Comparison of ENCODE assay signal across 8 cellular contexts in the genomic region with DNA sequence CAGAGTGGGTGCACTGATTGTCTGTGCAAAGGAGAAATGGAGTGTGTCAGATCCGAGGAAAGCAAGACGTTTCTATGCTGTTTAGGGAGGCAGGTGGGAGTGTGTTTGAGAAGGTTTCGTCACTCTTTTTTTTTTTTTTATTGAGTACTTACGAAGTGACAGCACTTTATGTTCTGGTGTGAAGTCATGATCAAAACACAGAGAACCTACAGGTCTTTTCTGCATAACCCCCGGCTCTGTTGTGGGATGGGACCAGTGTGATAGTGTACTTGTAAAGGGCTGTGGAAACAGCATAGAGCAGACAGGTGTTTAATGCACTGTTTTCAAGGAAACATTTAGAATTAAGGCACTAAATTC. TPM values are rescaled to one million over a fixed set of nuclear protein-coding genes. Genes with fewer than 3 reads are reported as not detected.
DNase-seq lines count a peak whose midpoint lies in the region; ATAC-seq and TF ChIP-seq lines count a peak whose summit lies in the region.

No MANE protein-coding gene starts in this region.

- H3K9me3 ChIP-seq in NT2/D1 (ENCODE audit: insufficient read depth, low read length) (no peaks in the 10 kb centered on the region), ectodermal cell (ENCODE audit: control insufficient read depth, low read length) (no peaks in the 10 kb centered on the region)

- no peaks in the 10 kb centered on the region for H3K9me3 Mint-ChIP-seq in naive thymus-derived CD8-positive, alpha-beta T cell

- peak; percentile 30 to 66 for ATAC-seq in naive thymus-derived CD8-positive, alpha-beta T cell
- ATAC-seq in HG03520 (IDR thresholded peaks at IDR 0.05; ENCODE audit: unreplicated experiment): no peak

- H3K4me1 ChIP-seq in NT2/D1 (ENCODE audit: insufficient read depth, insufficient read length): no peaks in the 10 kb centered on the region
- no peaks in the 10 kb centered on the region for H3K4me1 ChIP-seq in ectodermal cell (ENCODE audit: control insufficient read depth, insufficient read depth, low read length)

- H3K4me3 Mint-ChIP-seq in naive thymus-derived CD8-positive, alpha-beta T cell: peak overlapping the region; percentile 83 to 100 (median 96)

- WGBS in ectodermal cell, 2 experiments: 23 to 25% methylated on average over 5 of the region's 5 CpGs

- peak overlapping the region; percentile 92 to 100 (median 99) for H3K27ac Mint-ChIP-seq in naive thymus-derived CD8-positive, alpha-beta T cell

- DNase-seq in NT2/D1 (ENCODE audit: low read depth, low spot score) (no peak), T1000 (lab: John Stamatoyannopoulos, UW) (no peak), HuH-7.5 (ENCODE audit: low spot score) (no peak), H4 (ENCODE audit: low spot score) (no peak)
- DNase-seq in naive thymus-derived CD8-positive, alpha-beta T cell: peak in 6 of 10 donors; percentile 5 to 63 (median 55)

- H3K27me3 Mint-ChIP-seq in naive thymus-derived CD8-positive, alpha-beta T cell: no peaks in the 10 kb centered on the region

- peak overlapping the region; percentile 90 for H3K9ac ChIP-seq in NT2/D1 (ENCODE audit: insufficient read length, low read depth)

- POLR2A ChIA-PET in naive thymus-derived CD8-positive, alpha-beta T cell (lab: Charles Lee): interaction anchor here (0.7 to 3.6 kb wide), 13 partner anchors 9 to 1538 kb away, joined by 3 to 55 read pairs (median 5); a partner anchor contains a TSS

- peaks cover 38% of the 10 kb centered on the region for H3K36me3 ChIP-seq in NT2/D1 (ENCODE audit: insufficient read depth, insufficient read length, low read length)
- no peaks in the 10 kb centered on the region for H3K36me3 ChIP-seq in ectodermal cell (ENCODE audit: control insufficient read depth, insufficient read depth, low read length)

- no peaks in the 10 kb centered on the region for H3K27me3 ChIP-seq in NT2/D1 (ENCODE audit: insufficient read depth, insufficient read length)
- no peaks in the 10 kb centered on the region for H3K27me3 ChIP-seq in ectodermal cell (ENCODE audit: control insufficient read depth, insufficient read depth, low read length, poor library complexity, severe bottlenecking)

- peaks cover 5 to 44% (median 35%) of the 10 kb centered on the region in 4 donors for H3K4me1 Mint-ChIP-seq in naive thymus-derived CD8-positive, alpha-beta T cell

- TF ChIP-seq CTCF in GM12875 (IDR thresholded peaks at IDR 0.05; ENCODE audit: borderline replicate concordance, insufficient read depth, low read depth, low read length): no peak

- peaks cover 3 to 37% (median 8%) of the 10 kb centered on the region in 3 donors for H3K36me3 Mint-ChIP-seq in naive thymus-derived CD8-positive, alpha-beta T cell

- no peak overlapping the region for H3K27ac ChIP-seq in ectodermal cell (ENCODE audit: insufficient read depth, low read depth, low read length, poor library complexity, severe bottlenecking)

- H3K4me3 ChIP-seq in GM12875 (ENCODE audit: low read depth, low read length): peak overlapping the region; percentile 97
- H3K4me3 ChIP-seq in NT2/D1 (ENCODE audit: insufficient read length, low read depth): peak overlapping the region; percentile 89
- H3K4me3 ChIP-seq in ectodermal cell (ENCODE audit: insufficient read depth, low read depth, low read length): peak overlapping the region; percentile 64

RNA-seq across cellular contexts. Expression of a gene that starts 26.7 kb away (rescaled TPM):
- polyA plus RNA-seq in ectodermal cell (2013, experiment 1 of 4): 60.7 TPM
- polyA plus RNA-seq in ectodermal cell (2013, experiment 2 of 4): 58.4 TPM
- polyA plus RNA-seq in ectodermal cell (2013, experiment 3 of 4): 41.5 TPM
- polyA plus RNA-seq in ectodermal cell (2013, experiment 4 of 4): 50.9 TPM
- 100 to 1,000 TPM; 102 to 103 TPM for total RNA-seq in naive thymus-derived CD8-positive, alpha-beta T cell
- 10 to 100 TPM; 36.7 to 65.0 (median 52.9) TPM for polyA plus RNA-seq in naive thymus-derived CD8-positive, alpha-beta T cell
- total RNA-seq in H4 (2014; rRNA removed; shearing (Covaris generic)): 26.5 and 30.9 TPM in 2 replicates

RNA-seq across cellular contexts. Expression of a gene that starts 54.9 kb away (rescaled TPM):
- polyA plus RNA-seq in ectodermal cell (2013, experiment 1 of 4): 21.6 TPM
- polyA plus RNA-seq in ectodermal cell (2013, experiment 2 of 4): 21.5 TPM
- 17.9 TPM for polyA plus RNA-seq in ectodermal cell (2013, experiment 3 of 4)
- polyA plus RNA-seq in ectodermal cell (2013, experiment 4 of 4): 22.1 TPM
- total RNA-seq in naive thymus-derived CD8-positive, alpha-beta T cell: 10 to 100 TPM; 13.4 to 16.4 TPM
- 1 to 10 TPM; 2.7 to 5.8 (median 5.5) TPM for polyA plus RNA-seq in naive thymus-derived CD8-positive, alpha-beta T cell
- 9.2 and 16.3 TPM in 2 replicates for total RNA-seq in H4 (2014; rRNA removed; shearing (Covaris generic))

Comparison
In these comparisons a context has a peak if more than half of its experiments do, and no peak if none do; other contexts are left out.
1. DNase-seq: peak in naive thymus-derived CD8-positive, alpha-beta T cell (6 of 10); none in NT2/D1 (single experiment), T1000 (single experiment), HuH-7.5 (single experiment) and H4 (single experiment).
2. Peak in every context shown above with its lines, with median percentiles within 50 percentile points of each other: H3K4me3 ChIP-seq.